In the genomic region with DNA sequence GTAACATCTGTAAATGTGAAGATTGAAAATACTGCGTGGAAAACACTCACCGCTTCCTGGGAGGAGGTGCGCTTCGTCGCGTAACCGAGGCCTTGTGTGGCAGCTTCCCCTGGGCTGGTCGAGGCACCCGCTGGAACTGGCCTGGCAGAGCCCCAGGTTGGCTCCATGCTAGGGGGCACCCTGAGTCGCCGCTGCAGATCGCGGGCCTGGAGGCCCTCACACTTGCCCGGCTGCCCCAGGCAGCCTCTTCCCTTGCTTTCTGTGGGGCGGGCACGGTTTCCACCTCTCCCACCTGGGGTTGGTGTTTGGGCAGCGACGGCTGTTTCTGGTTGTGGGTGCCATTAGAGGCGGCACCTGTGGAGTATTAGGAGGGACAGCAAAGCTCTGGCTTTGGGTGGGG, we compare ENCODE assay signal across 1 cellular context.
TF ChIP-seq lines count a peak whose summit lies in the region.

No MANE protein-coding gene starts in this region.

TF ChIP-seq in SK-N-SH, 30 proteins besides CTCF, POLR2A, EP300 and RAD21 (continued from another document):
- TF ChIP-seq, protein P1, sequence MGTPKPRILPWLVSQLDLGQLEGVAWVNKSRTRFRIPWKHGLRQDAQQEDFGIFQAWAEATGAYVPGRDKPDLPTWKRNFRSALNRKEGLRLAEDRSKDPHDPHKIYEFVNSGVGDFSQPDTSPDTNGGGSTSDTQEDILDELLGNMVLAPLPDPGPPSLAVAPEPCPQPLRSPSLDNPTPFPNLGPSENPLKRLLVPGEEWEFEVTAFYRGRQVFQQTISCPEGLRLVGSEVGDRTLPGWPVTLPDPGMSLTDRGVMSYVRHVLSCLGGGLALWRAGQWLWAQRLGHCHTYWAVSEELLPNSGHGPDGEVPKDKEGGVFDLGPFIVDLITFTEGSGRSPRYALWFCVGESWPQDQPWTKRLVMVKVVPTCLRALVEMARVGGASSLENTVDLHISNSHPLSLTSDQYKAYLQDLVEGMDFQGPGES (IDR thresholded peaks at IDR 0.05; ENCODE audit: low read depth, low read length) = no peak
- no peak for TF ChIP-seq TEAD4 (IDR thresholded peaks at IDR 0.05; ENCODE audit: borderline replicate concordance, insufficient read depth)
- no peak for TF ChIP-seq RFX5 (IDR thresholded peaks at IDR 0.05; ENCODE audit: low read length)
